Comparison of ENCODE assay signal across 9 cellular contexts in genomic region chr4:104930298-104930697, GRCh38.
A peak's percentile ranks its signal among the peaks of the same experiment; 100 is the strongest.
DNase-seq lines count a peak whose midpoint lies in the region; ATAC-seq, FAIRE-seq and TF ChIP-seq lines count a peak whose summit lies in the region.
"Had no signal": no experiment of that assay in that cellular context is flagged by ENCODE, and none has a peak within 500 bp of the region (broad histone marks: within the 10 kb centered on the region; RNA-seq: fewer than 3 reads in every experiment).

No MANE protein-coding gene starts in this region.

- dilution Hi-C loops in keratinocyte (cut with MboI; ENCODE audit: extremely low pct_ligation_motif_present, low sequenced_read_pairs), result no loop called here

- H3K4me3 ChIP-seq in keratinocyte (ENCODE audit: control insufficient read depth in 2 of 3, extremely low read depth in 1 of 3, insufficient read depth in 2 of 3, low read depth in 1 of 3, low read length in 3 of 3), result no peak overlapping the region

- POLR2A ChIA-PET in HEK293T (lab: Yijun Ruan, JAX), result no interaction called here

- CTCF ChIA-PET in HEK293T (lab: Yijun Ruan, JAX), result no interaction called here

- peaks cover 7% of the 10 kb centered on the region for H3K4me1 ChIP-seq in keratinocyte (ENCODE audit: control insufficient read depth, extremely low read depth, insufficient read depth, low read length)

- DNase-seq in keratinocyte (ENCODE audit: low read depth, low spot score) (no peak), HEK293T (ENCODE audit: extremely low spot score) (no peak), cerebellar nuclear complex (lab: John Stamatoyannopoulos, UW) (no peak)
- DNase-seq in stimulated activated CD4-positive, alpha-beta T cell treated with anti-CD3 and anti-CD28 coated beads, Interleukin-1b, Interleukin-23, amount 100 ng/mL, for 48 hours, result no peak
- DNase-seq: amniotic stem cell had no signal

- TF ChIP-seq CTCF in keratinocyte (optimal IDR thresholded peaks at IDR 0.05 in 1 of 3, IDR thresholded peaks at IDR 0.05 in 1 of 3, conservative IDR thresholded peaks at IDR 0.05 in 1 of 3; ENCODE audit: extremely low read depth in 1 of 3, insufficient read depth in 2 of 3, low read length in 3 of 3), result no peak

- H3K36me3 ChIP-seq in keratinocyte (ENCODE audit: control insufficient read depth in 2 of 2, extremely low read depth in 1 of 2, insufficient read depth in 2 of 2, low read length in 2 of 2), result no peaks in the 10 kb centered on the region

- no peaks in the 10 kb centered on the region for H3K9me3 ChIP-seq in keratinocyte (ENCODE audit: control insufficient read depth, low read depth, low read length)

- H3K27ac ChIP-seq in keratinocyte (ENCODE audit: control insufficient read depth, insufficient read depth, low read length), result no peak overlapping the region
- H3K27ac ChIP-seq: RWPE1 had no signal

- no peaks in the 10 kb centered on the region for H3K79me2 ChIP-seq in keratinocyte (ENCODE audit: control insufficient read depth, insufficient read depth, low read length)

- no peaks in the 10 kb centered on the region for H3K27me3 ChIP-seq in keratinocyte (ENCODE audit: control insufficient read depth, extremely low read depth, insufficient read depth, low read length)

- no peaks in the 10 kb centered on the region for H4K20me1 ChIP-seq in keratinocyte (ENCODE audit: control insufficient read depth, extremely low read depth, insufficient read depth, low read length)

- no peaks in the 10 kb centered on the region for H3K9me1 ChIP-seq in keratinocyte (ENCODE audit: control insufficient read depth, extremely low read depth, insufficient read depth, low read length)

- H2AFZ ChIP-seq in keratinocyte (ENCODE audit: control insufficient read depth, low read length), result peak overlapping the region; percentile 15

- FAIRE-seq in keratinocyte (lab: Jason Lieb, UNC), result no peak

- ATAC-seq in GM18498 (IDR thresholded peaks at IDR 0.05; ENCODE audit: unreplicated experiment) (peak; percentile 21), GM19438 (IDR thresholded peaks at IDR 0.05; ENCODE audit: low read depth, unreplicated experiment) (peak; percentile 22), HG03354 (IDR thresholded peaks at IDR 0.05; ENCODE audit: poor library complexity, severe bottlenecking, unreplicated experiment) (peak; percentile 15)

- no peak overlapping the region for H3K9ac ChIP-seq in keratinocyte (ENCODE audit: control insufficient read depth, extremely low read depth, insufficient read depth, low read length)

- no peak overlapping the region for H3K4me2 ChIP-seq in keratinocyte (ENCODE audit: control insufficient read depth, extremely low read depth, insufficient read depth, low read depth, low read length)

TF ChIP-seq in HEK293T, 16 proteins besides CTCF, POLR2A, EP300 and RAD21:
- TF ChIP-seq NFRKB (IDR thresholded peaks at IDR 0.05), result no peak
- TF ChIP-seq SUZ12 (IDR thresholded peaks at IDR 0.05), result no peak
- TF ChIP-seq, protein P1, sequence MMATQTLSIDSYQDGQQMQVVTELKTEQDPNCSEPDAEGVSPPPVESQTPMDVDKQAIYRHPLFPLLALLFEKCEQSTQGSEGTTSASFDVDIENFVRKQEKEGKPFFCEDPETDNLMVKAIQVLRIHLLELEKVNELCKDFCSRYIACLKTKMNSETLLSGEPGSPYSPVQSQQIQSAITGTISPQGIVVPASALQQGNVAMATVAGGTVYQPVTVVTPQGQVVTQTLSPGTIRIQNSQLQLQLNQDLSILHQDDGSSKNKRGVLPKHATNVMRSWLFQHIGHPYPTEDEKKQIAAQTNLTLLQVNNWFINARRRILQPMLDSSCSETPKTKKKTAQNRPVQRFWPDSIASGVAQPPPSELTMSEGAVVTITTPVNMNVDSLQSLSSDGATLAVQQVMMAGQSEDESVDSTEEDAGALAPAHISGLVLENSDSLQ (IDR thresholded peaks at IDR 0.05), result no peak
- no peak for TF ChIP-seq CTBP1 (IDR thresholded peaks at IDR 0.05; ENCODE audit: borderline replicate concordance)
- TF ChIP-seq TARDBP (IDR thresholded peaks at IDR 0.05), result no peak
- TF ChIP-seq ELF4 (IDR thresholded peaks at IDR 0.05), result no peak
- no peak for TF ChIP-seq LEF1 (IDR thresholded peaks at IDR 0.05; ENCODE audit: borderline replicate concordance)
- no peak for TF ChIP-seq SP1 (IDR thresholded peaks at IDR 0.05)
- TF ChIP-seq FOXM1 (IDR thresholded peaks at IDR 0.05; ENCODE audit: borderline replicate concordance), result no peak
- no peak for TF ChIP-seq HDGF (IDR thresholded peaks at IDR 0.05; ENCODE audit: borderline replicate concordance)
- TF ChIP-seq ARNT (IDR thresholded peaks at IDR 0.05), result no peak
- TF ChIP-seq L3MBTL2 (conservative IDR thresholded peaks at IDR 0.05), result no peak
- no peak for TF ChIP-seq BHLHE40 (IDR thresholded peaks at IDR 0.05; ENCODE audit: borderline replicate concordance)
- TF ChIP-seq FOXK2 (IDR thresholded peaks at IDR 0.05), result no peak
- TF ChIP-seq ZNF384 (IDR thresholded peaks at IDR 0.05), result no peak
- no peak for TF ChIP-seq FOXA1 (IDR thresholded peaks at IDR 0.05)
